Comparison of ENCODE assay signal across 37 cellular contexts in genomic region chr5:66408561-66408960, GRCh38.
DNase-seq lines count a peak whose midpoint lies in the region; ATAC-seq, FAIRE-seq and TF ChIP-seq lines count a peak whose summit lies in the region.
"Had no signal": no experiment of that assay in that cellular context is flagged by ENCODE, and none has a peak within 500 bp of the region (broad histone marks: within the 10 kb centered on the region; RNA-seq: fewer than 3 reads in every experiment).

No MANE protein-coding gene starts in this region.

- no peak overlapping the region for H3K27ac Mint-ChIP-seq in neural progenitor cell
- H3K27ac Mint-ChIP-seq: B cell; CD4-positive, alpha-beta memory T cell; CD4-positive, alpha-beta T cell; CD4-positive, CD25-positive, alpha-beta regulatory T cell; CD8-positive, alpha-beta memory T cell; CD8-positive, alpha-beta T cell had no signal

- no TSS peak for BruUV-seq in HepG2 (replicated peaks; lab: Mats Ljungman, UMichigan)

- H3K36me3 ChIP-seq in neural progenitor cell (no peaks in the 10 kb centered on the region), HepG2 (replicated peaks in 1 of 2; ENCODE audit: control insufficient read depth in 1 of 2, insufficient read depth in 2 of 2, low read length in 2 of 2) (no peaks in the 10 kb centered on the region)
- H3K36me3 ChIP-seq: BE2C; BLaER1; BLaER1 treated with 17β-estradiol and CSF1 and Interleukin-3, amounts not matched to agents 10 nM and 100 nM had no signal

- FAIRE-seq in HepG2 (lab: Jason Lieb, UNC) = no peak
- FAIRE-seq: A204.1, A549, D721Med had no signal

- H3K79me2 ChIP-seq in neural progenitor cell (ENCODE audit: low read depth) (no peaks in the 10 kb centered on the region), HepG2 (ENCODE audit: insufficient read depth, low read length) (no peaks in the 10 kb centered on the region)

- CTCF ChIA-PET in HepG2 (lab: Yijun Ruan, JAX; ENCODE audit: low intra/inter-chr PET ratio, low total read pairs) = no interaction called here

- ATAC-seq in HepG2 (no peak), HG02759 (IDR thresholded peaks at IDR 0.05; ENCODE audit: unreplicated experiment) (no peak)
- ATAC-seq: A549; CD8-positive, alpha-beta T cell had no signal

- H3K4me1 Mint-ChIP-seq in neural progenitor cell = peaks cover 2% of the 10 kb centered on the region
- H3K4me1 Mint-ChIP-seq: B cell; CD14-positive monocyte; CD4-positive, alpha-beta memory T cell; CD4-positive, CD25-positive, alpha-beta regulatory T cell; CD8-positive, alpha-beta memory T cell had no signal

- peaks cover 2% of the 10 kb centered on the region for H3K27me3 Mint-ChIP-seq in neural progenitor cell (ENCODE audit: insufficient read depth, low read depth)

- H3K4me3 Mint-ChIP-seq in neural progenitor cell = no peak overlapping the region
- H3K4me3 Mint-ChIP-seq: B cell; CD14-positive monocyte; CD4-positive, alpha-beta memory T cell; CD4-positive, alpha-beta T cell; CD4-positive, CD25-positive, alpha-beta regulatory T cell; CD8-positive, alpha-beta memory T cell; CD8-positive, alpha-beta T cell had no signal

- H3K27me3 ChIP-seq in neural progenitor cell (no peaks in the 10 kb centered on the region), HepG2 (ENCODE audit: control insufficient read depth in 1 of 2, insufficient read depth in 2 of 2, low read length in 2 of 2) (peaks cover 0 to 2% of the 10 kb centered on the region in 2 experiments; a peak in 1 of 5 replicates)
- H3K27me3 ChIP-seq: BE2C; BLaER1; BLaER1 treated with 17β-estradiol and CSF1 and Interleukin-3, amounts not matched to agents 10 nM and 100 nM had no signal

- H3K36me3 Mint-ChIP-seq in neural progenitor cell = no peaks in the 10 kb centered on the region
- H3K36me3 Mint-ChIP-seq: CD14-positive monocyte; CD4-positive, alpha-beta memory T cell; CD4-positive, CD25-positive, alpha-beta regulatory T cell; CD8-positive, alpha-beta memory T cell; CD8-positive, alpha-beta T cell had no signal

- intact Hi-C loops in HepG2 (cut with micrococcal nuclease; ENCODE audit: unreplicated experiment) = no loop called here
- intact Hi-C loops in lower leg skin (cut with DNase I; ENCODE audit: low total_unique reads) = no loop called here

- H3K4me3 ChIP-seq in neural progenitor cell (no peak overlapping the region), HepG2 (replicated peaks in 1 of 3; ENCODE audit: insufficient read depth in 1 of 3, low read depth in 2 of 3, low read length in 3 of 3) (no peak overlapping the region), lower leg skin (ENCODE audit: low read depth, poor library complexity, severe bottlenecking) (no peak overlapping the region)
- H3K4me3 ChIP-seq: A549; BLaER1; BLaER1 treated with 17β-estradiol and CSF1 and Interleukin-3, amounts not matched to agents 10 nM and 100 nM had no signal

- H3K9me3 ChIP-seq in neural progenitor cell (ENCODE audit: low read depth) (no peaks in the 10 kb centered on the region), HepG2 (ENCODE audit: low read length) (no peaks in the 10 kb centered on the region)
- H3K9me3 ChIP-seq: A549, BE2C, Caco-2 had no signal

- TF ChIP-seq EP300 in HepG2 (IDR thresholded peaks at IDR 0.05; ENCODE audit: low read depth in 2 of 2, low read length in 2 of 2) (no peak), HepG2 (CRISPR knock-in tag; IDR thresholded peaks at IDR 0.05; ENCODE audit: borderline replicate concordance) (no peak)

- in situ Hi-C loops in HepG2 (cut with HindIII; ENCODE audit: extremely low pct_ligation_motif_present, low pct_unique_long_range_greater_than_20kb) = no loop called here

- no peaks in the 10 kb centered on the region for H3K4me1 ChIP-seq in neural progenitor cell
- H3K4me1 ChIP-seq in HepG2 (ENCODE audit: insufficient read depth, low read length) = no peaks in the 10 kb centered on the region
- H3K4me1 ChIP-seq: A549; BLaER1 treated with 17β-estradiol and CSF1 and Interleukin-3, amounts not matched to agents 10 nM and 100 nM; Caco-2 had no signal

- no peaks in the 10 kb centered on the region for H4K20me1 ChIP-seq in neural progenitor cell (ENCODE audit: low read depth)
- no peaks in the 10 kb centered on the region for H4K20me1 ChIP-seq in HepG2 (ENCODE audit: insufficient read depth, low read length)
- H4K20me1 ChIP-seq: BLaER1; BLaER1 treated with 17β-estradiol and CSF1 and Interleukin-3, amounts not matched to agents 10 nM and 100 nM had no signal

- TF ChIP-seq POLR2A in HepG2 (IDR thresholded peaks at IDR 0.05; ENCODE audit: insufficient read depth in 1 of 2, low read depth in 2 of 2, low read length in 2 of 2) (no peak), lower leg skin (IDR thresholded peaks at IDR 0.05) (no peak)

- DNase-seq in SK-N-DZ (ENCODE audit: low spot score) = peak; percentile 71
- DNase-seq in left kidney (ENCODE audit: low read depth, low spot score) = peak; percentile 29
- DNase-seq in neural progenitor cell (ENCODE audit: low spot score) = no peak
- DNase-seq in retina = peak; percentile 59
- DNase-seq in HepG2 (ENCODE audit: low spot score) = no peak
- DNase-seq in lower leg skin (ENCODE audit: low spot score in 2 of 2) = no peak
- no peak for DNase-seq in NCI-H510A treated with DMSO at 0.1 percent for 48 hours (lab: John Stamatoyannopoulos, UW)
- DNase-seq: 8988T; ACHN; AML-193; BE2C; C1 segment of cervical spinal cord; Caco-2; Calu3; CD4-positive, alpha-beta memory T cell; CD4-positive, alpha-beta T cell; CD4-positive, CD25-positive, alpha-beta regulatory T cell; CD8-positive, alpha-beta memory T cell; CD8-positive, alpha-beta T cell; COR-L47; DMS 273 treated with DMSO at 0.1 percent for 48 hours; DMS153; DMS53; DMS79; DMS79 treated with DMSO at 0.1 percent for 48 hours; DND-41; EL had no signal

- TF ChIP-seq RAD21 in HepG2 (CRISPR knock-in tag; IDR thresholded peaks at IDR 0.05) = no peak

- peaks cover 5% of the 10 kb centered on the region for H3K9me3 Mint-ChIP-seq in neural progenitor cell
- H3K9me3 Mint-ChIP-seq: CD4-positive, alpha-beta T cell; CD8-positive, alpha-beta T cell had no signal

- TF ChIP-seq CTCF in neural progenitor cell (IDR thresholded peaks at IDR 0.05) (no peak), HepG2 (CRISPR knock-in tag; IDR thresholded peaks at IDR 0.05) (no peak), lower leg skin (IDR thresholded peaks at IDR 0.05) (no peak)

- H3F3A ChIP-seq in neural progenitor cell (ENCODE audit: low read depth) = no peaks in the 10 kb centered on the region

- H2AFZ ChIP-seq in neural progenitor cell (replicated peaks) (peak overlapping the region; percentile 42), HepG2 (ENCODE audit: low read length) (no peak overlapping the region)

- POLR2A ChIA-PET in HepG2 (lab: Yijun Ruan, JAX) = no interaction called here

- H3K4me2 ChIP-seq in neural progenitor cell (no peak overlapping the region), HepG2 (ENCODE audit: low read depth, low read length) (no peak overlapping the region)
- H3K4me2 ChIP-seq: A549; BLaER1; BLaER1 treated with 17β-estradiol and CSF1 and Interleukin-3, amounts not matched to agents 10 nM and 100 nM had no signal

- H3K27ac ChIP-seq in neural progenitor cell = no peak overlapping the region
- no peak overlapping the region for H3K27ac ChIP-seq in HepG2 (ENCODE audit: extremely low read length, insufficient read depth, low read length)
- H3K27ac ChIP-seq: 22Rv1; A549; BLaER1; BLaER1 treated with 17β-estradiol and CSF1 and Interleukin-3, amounts not matched to agents 10 nM and 100 nM; C4-2B had no signal

- H3K9ac ChIP-seq in neural progenitor cell = no peak overlapping the region
- no peak overlapping the region for H3K9ac ChIP-seq in HepG2 (ENCODE audit: insufficient read depth, low read depth, low read length)
- H3K9ac ChIP-seq: BLaER1; BLaER1 treated with 17β-estradiol and CSF1 and Interleukin-3, amounts not matched to agents 10 nM and 100 nM had no signal

- 14% methylated on average over 5 of the region's 5 CpGs for WGBS in HepG2 (ENCODE audit: low lambda C conversion rate)
- WGBS in lower leg skin, 2 donors = 86 to 92% methylated on average over 5 of the region's 5 CpGs

TF ChIP-seq in HepG2, 621 proteins besides CTCF, POLR2A, EP300 and RAD21 (continues in another document):
- no peak for TF ChIP-seq PLRG1 (conservative IDR thresholded peaks at IDR 0.05)
- no peak for TF ChIP-seq ZNF670 (CRISPR knock-in tag; IDR thresholded peaks at IDR 0.05; ENCODE audit: borderline replicate concordance)
- TF ChIP-seq HMG20A (CRISPR knock-in tag; IDR thresholded peaks at IDR 0.05; ENCODE audit: borderline replicate concordance) = no peak
- no peak for TF ChIP-seq SMC3 (IDR thresholded peaks at IDR 0.05; ENCODE audit: low read length)
- no peak for TF ChIP-seq ZNF503 (CRISPR knock-in tag; IDR thresholded peaks at IDR 0.05)
- no peak for TF ChIP-seq ZNF747 (CRISPR knock-in tag; IDR thresholded peaks at IDR 0.05; ENCODE audit: borderline replicate concordance)
- TF ChIP-seq IRF1 (CRISPR knock-in tag; IDR thresholded peaks at IDR 0.05; ENCODE audit: low read depth) = no peak
- no peak for TF ChIP-seq DBP (CRISPR knock-in tag; IDR thresholded peaks at IDR 0.05; ENCODE audit: not compliant biosample characterization)

Comparison
In these comparisons a context has a peak if more than half of its experiments do, and no peak if none do; other contexts are left out.
1. DNase-seq: peak in SK-N-DZ (single experiment), left kidney (single experiment) and retina (single experiment); none in neural progenitor cell (single experiment), HepG2 (single experiment), lower leg skin (0 of 2) and NCI-H510A treated with DMSO at 0.1 percent for 48 hours (single experiment).